1 cellular context compared by ENCODE assay signal in genomic region chr2:9374071-9374730, GRCh38.
TF ChIP-seq lines count a peak whose summit lies in the region.

No MANE protein-coding gene starts in this region.

TF ChIP-seq in SK-N-SH treated with all-trans-retinoic acid at 6 μM for 48 hours, 23 proteins besides CTCF, POLR2A, EP300 and RAD21 (continued from another document):
- TF ChIP-seq, protein P1, sequence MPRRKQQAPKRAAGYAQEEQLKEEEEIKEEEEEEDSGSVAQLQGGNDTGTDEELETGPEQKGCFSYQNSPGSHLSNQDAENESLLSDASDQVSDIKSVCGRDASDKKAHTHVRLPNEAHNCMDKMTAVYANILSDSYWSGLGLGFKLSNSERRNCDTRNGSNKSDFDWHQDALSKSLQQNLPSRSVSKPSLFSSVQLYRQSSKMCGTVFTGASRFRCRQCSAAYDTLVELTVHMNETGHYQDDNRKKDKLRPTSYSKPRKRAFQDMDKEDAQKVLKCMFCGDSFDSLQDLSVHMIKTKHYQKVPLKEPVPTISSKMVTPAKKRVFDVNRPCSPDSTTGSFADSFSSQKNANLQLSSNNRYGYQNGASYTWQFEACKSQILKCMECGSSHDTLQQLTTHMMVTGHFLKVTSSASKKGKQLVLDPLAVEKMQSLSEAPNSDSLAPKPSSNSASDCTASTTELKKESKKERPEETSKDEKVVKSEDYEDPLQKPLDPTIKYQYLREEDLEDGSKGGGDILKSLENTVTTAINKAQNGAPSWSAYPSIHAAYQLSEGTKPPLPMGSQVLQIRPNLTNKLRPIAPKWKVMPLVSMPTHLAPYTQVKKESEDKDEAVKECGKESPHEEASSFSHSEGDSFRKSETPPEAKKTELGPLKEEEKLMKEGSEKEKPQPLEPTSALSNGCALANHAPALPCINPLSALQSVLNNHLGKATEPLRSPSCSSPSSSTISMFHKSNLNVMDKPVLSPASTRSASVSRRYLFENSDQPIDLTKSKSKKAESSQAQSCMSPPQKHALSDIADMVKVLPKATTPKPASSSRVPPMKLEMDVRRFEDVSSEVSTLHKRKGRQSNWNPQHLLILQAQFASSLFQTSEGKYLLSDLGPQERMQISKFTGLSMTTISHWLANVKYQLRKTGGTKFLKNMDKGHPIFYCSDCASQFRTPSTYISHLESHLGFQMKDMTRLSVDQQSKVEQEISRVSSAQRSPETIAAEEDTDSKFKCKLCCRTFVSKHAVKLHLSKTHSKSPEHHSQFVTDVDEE (CRISPR knock-in tag; IDR thresholded peaks at IDR 0.05): no peak
- TF ChIP-seq OSR1 (CRISPR knock-in tag; IDR thresholded peaks at IDR 0.05) (no peak), ZFP3 (CRISPR knock-in tag; IDR thresholded peaks at IDR 0.05) (no peak), ARNTL (CRISPR knock-in tag; IDR thresholded peaks at IDR 0.05; ENCODE audit: borderline replicate concordance, low read depth) (no peak), BACH2 (CRISPR knock-in tag; IDR thresholded peaks at IDR 0.05; ENCODE audit: borderline replicate concordance) (no peak), ZFP30 (CRISPR knock-in tag; IDR thresholded peaks at IDR 0.05) (no peak), CSDC2 (CRISPR knock-in tag; IDR thresholded peaks at IDR 0.05) (no peak), ZNF70 (CRISPR knock-in tag; IDR thresholded peaks at IDR 0.05) (no peak), GLIS3 (CRISPR knock-in tag; IDR thresholded peaks at IDR 0.05) (no peak), SNAI2 (CRISPR knock-in tag; IDR thresholded peaks at IDR 0.05) (no peak), PPARA (CRISPR knock-in tag; IDR thresholded peaks at IDR 0.05; ENCODE audit: borderline replicate concordance) (no peak)
- TF ChIP-seq, protein P2, sequence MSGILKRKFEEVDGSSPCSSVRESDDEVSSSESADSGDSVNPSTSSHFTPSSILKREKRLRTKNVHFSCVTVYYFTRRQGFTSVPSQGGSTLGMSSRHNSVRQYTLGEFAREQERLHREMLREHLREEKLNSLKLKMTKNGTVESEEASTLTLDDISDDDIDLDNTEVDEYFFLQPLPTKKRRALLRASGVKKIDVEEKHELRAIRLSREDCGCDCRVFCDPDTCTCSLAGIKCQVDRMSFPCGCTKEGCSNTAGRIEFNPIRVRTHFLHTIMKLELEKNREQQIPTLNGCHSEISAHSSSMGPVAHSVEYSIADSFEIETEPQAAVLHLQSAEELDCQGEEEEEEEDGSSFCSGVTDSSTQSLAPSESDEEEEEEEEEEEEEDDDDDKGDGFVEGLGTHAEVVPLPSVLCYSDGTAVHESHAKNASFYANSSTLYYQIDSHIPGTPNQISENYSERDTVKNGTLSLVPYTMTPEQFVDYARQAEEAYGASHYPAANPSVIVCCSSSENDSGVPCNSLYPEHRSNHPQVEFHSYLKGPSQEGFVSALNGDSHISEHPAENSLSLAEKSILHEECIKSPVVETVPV (CRISPR knock-in tag; IDR thresholded peaks at IDR 0.05): no peak
- TF ChIP-seq, protein P3, sequence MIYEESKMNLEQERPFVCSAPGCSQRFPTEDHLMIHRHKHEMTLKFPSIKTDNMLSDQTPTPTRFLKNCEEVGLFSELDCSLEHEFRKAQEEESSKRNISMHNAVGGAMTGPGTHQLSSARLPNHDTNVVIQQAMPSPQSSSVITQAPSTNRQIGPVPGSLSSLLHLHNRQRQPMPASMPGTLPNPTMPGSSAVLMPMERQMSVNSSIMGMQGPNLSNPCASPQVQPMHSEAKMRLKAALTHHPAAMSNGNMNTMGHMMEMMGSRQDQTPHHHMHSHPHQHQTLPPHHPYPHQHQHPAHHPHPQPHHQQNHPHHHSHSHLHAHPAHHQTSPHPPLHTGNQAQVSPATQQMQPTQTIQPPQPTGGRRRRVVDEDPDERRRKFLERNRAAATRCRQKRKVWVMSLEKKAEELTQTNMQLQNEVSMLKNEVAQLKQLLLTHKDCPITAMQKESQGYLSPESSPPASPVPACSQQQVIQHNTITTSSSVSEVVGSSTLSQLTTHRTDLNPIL (CRISPR knock-in tag; IDR thresholded peaks at IDR 0.05; ENCODE audit: low read depth): no peak
